20 cellular contexts compared by ENCODE assay signal in genomic region chr3:117480493-117480892, GRCh38.
DNase-seq lines count a peak whose midpoint lies in the region; ATAC-seq, FAIRE-seq and TF ChIP-seq lines count a peak whose summit lies in the region.
"Had no signal": no experiment of that assay in that cellular context is flagged by ENCODE, and none has a peak within 500 bp of the region (broad histone marks: within the 10 kb centered on the region; RNA-seq: fewer than 3 reads in every experiment).

No MANE protein-coding gene starts in this region.

- no peak for TF ChIP-seq POLR2A in GM12878 (IDR thresholded peaks at IDR 0.05; ENCODE audit: low read depth, low read length)

- SMC1A ChIA-PET in GM12878 (lab: Charles Lee; ENCODE audit: uncharacterized antibody, unreplicated experiment), result interaction anchor here (0.9 to 6.7 kb wide), 7 partner anchors 9 to 45 kb away, joined by 3 to 57 read pairs (median 4); no protein-coding TSS in a partner anchor

- H2AFZ ChIP-seq in GM12878 (ENCODE audit: control insufficient read depth, low read depth, low read length) (no peak overlapping the region), neural cell (ENCODE audit: low read depth, low read length) (no peak overlapping the region), PC-9 (no peak overlapping the region)

- RAD21 ChIA-PET in GM12878 (lab: Charles Lee; ENCODE audit: unreplicated experiment), result interaction anchor here (0.7 to 5.6 kb wide), 8 partner anchors 8 to 202 kb away, joined by 3 to 40 read pairs (median 4); no protein-coding TSS in a partner anchor

- H3K4me1 ChIP-seq in GM12878 (ENCODE audit: control insufficient read depth, insufficient read depth, low read length) (no peaks in the 10 kb centered on the region), PC-9 (replicated peaks; ENCODE audit: insufficient read depth) (no peaks in the 10 kb centered on the region)
- H3K4me1 ChIP-seq: A549, BLaER1 had no signal

- no peak overlapping the region for H3K4me3 ChIP-seq in GM12878
- no peak overlapping the region for H3K4me3 ChIP-seq in neural cell (ENCODE audit: low read length)
- H3K4me3 ChIP-seq in PC-9, result no peak overlapping the region
- H3K4me3 ChIP-seq: A549, BLaER1 had no signal

- ATAC-seq in GM12878 (peak; percentile 19; the same call in 2 of the 3 replicates), GM19035 (IDR thresholded peaks at IDR 0.05; ENCODE audit: unreplicated experiment) (no peak)
- ATAC-seq: A549 had no signal

- intact Hi-C loops in GM12878 (cut with micrococcal nuclease; ENCODE audit: unreplicated experiment) (no loop called here), PC-9 (cut with micrococcal nuclease; ENCODE audit: unreplicated experiment) (no loop called here)

- H3K9me2 ChIP-seq in neural cell (ENCODE audit: insufficient read depth, low read length) (no peaks in the 10 kb centered on the region), PC-9 (ENCODE audit: insufficient read depth) (no peaks in the 10 kb centered on the region)

- no peaks in the 10 kb centered on the region for H3K79me2 ChIP-seq in GM12878 (ENCODE audit: control insufficient read depth, insufficient read depth, low read length)
- H3K79me2 ChIP-seq in neural cell (replicated peaks; ENCODE audit: insufficient read depth, low read length), result no peaks in the 10 kb centered on the region
- no peaks in the 10 kb centered on the region for H3K79me2 ChIP-seq in PC-9 (ENCODE audit: low read depth)

- H3K27me3 ChIP-seq in GM12878 (replicated peaks in 1 of 2; ENCODE audit: control insufficient read depth in 2 of 2, insufficient read depth in 2 of 2, low read length in 1 of 2), result no peaks in the 10 kb centered on the region
- no peaks in the 10 kb centered on the region for H3K27me3 ChIP-seq in neural cell (ENCODE audit: insufficient read depth, low read depth, low read length)
- no peaks in the 10 kb centered on the region for H3K27me3 ChIP-seq in PC-9 (ENCODE audit: insufficient read depth, low read depth)
- H3K27me3 ChIP-seq: BLaER1 had no signal

- CTCF ChIA-PET in GM12878 (lab: Yijun Ruan, JAX) (interaction anchor here (0.9 to 5.5 kb wide), 5 partner anchors 9 to 45 kb away, joined by 3 to 32 read pairs (median 5); no protein-coding TSS in a partner anchor), PC-9 (lab: Charles Lee) (no interaction called here)

- H3F3A ChIP-seq in neural cell (ENCODE audit: insufficient read depth, low read length, poor library complexity, severe bottlenecking), result peaks cover 2% of the 10 kb centered on the region
- H3F3A ChIP-seq in PC-9 (ENCODE audit: insufficient read depth, low read depth), result no peaks in the 10 kb centered on the region

- BruUV-seq in GM12878 (replicated peaks; lab: Mats Ljungman, UMichigan) (no TSS peak), PC-9 (replicated peaks; lab: Mats Ljungman, UMichigan) (no TSS peak)

- no peaks in the 10 kb centered on the region for H3K9me3 ChIP-seq in GM12878 (replicated peaks; ENCODE audit: control insufficient read depth, insufficient read depth, low read length)
- H3K9me3 ChIP-seq in neural cell (ENCODE audit: low read length), result no peaks in the 10 kb centered on the region
- no peaks in the 10 kb centered on the region for H3K9me3 ChIP-seq in PC-9 (ENCODE audit: insufficient read depth, low read depth)
- H3K9me3 ChIP-seq: A549, BLaER1 had no signal

- H3K4me2 ChIP-seq in GM12878 (ENCODE audit: control insufficient read depth, insufficient read depth) (no peak overlapping the region), neural cell (ENCODE audit: low read length) (no peak overlapping the region), PC-9 (no peak overlapping the region)
- H3K4me2 ChIP-seq: A549, BLaER1 had no signal

- DNase-seq in DMS79 treated with DMSO at 0.1 percent for 48 hours (lab: John Stamatoyannopoulos, UW), result peak; percentile 55
- DNase-seq in DMS79 (lab: John Stamatoyannopoulos, UW), result no peak
- no peak for DNase-seq in GM12878 (ENCODE audit: low read depth, low spot score)
- DNase-seq in PC-9, result no peak
- DNase-seq in NCI-H2227 (lab: John Stamatoyannopoulos, UW; ENCODE audit: unreplicated experiment), result no peak
- DNase-seq: AML-193; CD4-positive, alpha-beta memory T cell; DMS153; DND-41; EL; GOT3; H7 had no signal

- TF ChIP-seq CTCF in GM12878 (IDR thresholded peaks at IDR 0.05 in 2 of 3, conservative IDR thresholded peaks at IDR 0.05 in 1 of 3; ENCODE audit: control insufficient read depth in 2 of 3, extremely low read depth in 1 of 3, insufficient read depth in 1 of 3, low read depth in 3 of 3, low read length in 3 of 3), result no peak
- TF ChIP-seq CTCF in neural cell (IDR thresholded peaks at IDR 0.05; ENCODE audit: poor library complexity, severe bottlenecking), result no peak
- TF ChIP-seq CTCF in PC-9 (conservative IDR thresholded peaks at IDR 0.05), result no peak

- no peak overlapping the region for H3K27ac ChIP-seq in GM12878 (ENCODE audit: control insufficient read depth, insufficient read depth)
- peak overlapping the region; percentile 54 for H3K27ac ChIP-seq in neural cell (ENCODE audit: low read length)
- no peak overlapping the region for H3K27ac ChIP-seq in PC-9
- H3K27ac ChIP-seq: 22Rv1, A549, BLaER1, HL-60 had no signal

- no peaks in the 10 kb centered on the region for H3K36me3 ChIP-seq in GM12878 (ENCODE audit: control insufficient read depth in 2 of 2, insufficient read depth in 2 of 2, low read length in 1 of 2)
- no peaks in the 10 kb centered on the region for H3K36me3 ChIP-seq in neural cell (ENCODE audit: insufficient read depth, low read length)
- H3K36me3 ChIP-seq in PC-9 (ENCODE audit: low read depth), result no peaks in the 10 kb centered on the region
- H3K36me3 ChIP-seq: BLaER1 had no signal

- no peak for FAIRE-seq in GM12878 (lab: Jason Lieb, UNC)
- FAIRE-seq: A549, GM12892, GM18507 had no signal

- no peak for TF ChIP-seq EP300 in GM12878 (IDR thresholded peaks at IDR 0.05; ENCODE audit: borderline replicate concordance in 1 of 2, control insufficient read depth in 1 of 2, low read depth in 2 of 2, low read length in 2 of 2)
- TF ChIP-seq EP300 in neural cell (conservative IDR thresholded peaks at IDR 0.05; ENCODE audit: poor library complexity, severe bottlenecking), result peak; percentile 75

- H4K20me1 ChIP-seq in GM12878 (ENCODE audit: control insufficient read depth, insufficient read depth) (no peaks in the 10 kb centered on the region), neural cell (ENCODE audit: insufficient read depth) (no peaks in the 10 kb centered on the region), PC-9 (ENCODE audit: insufficient read depth) (no peaks in the 10 kb centered on the region)
- H4K20me1 ChIP-seq: BLaER1 had no signal

- WGBS in GM12878 (ENCODE audit: insufficient coverage, insufficient replicate concordance, low lambda C conversion rate, missing lambda C conversion rate), result 62% methylated on average over 3 of the region's 3 CpGs

- in situ Hi-C loops in GM12878 (cut with MboI), result no loop called here

- POLR2A ChIA-PET in GM12878 (lab: Charles Lee), result interaction anchor here (1.1 to 4.9 kb wide), 2 partner anchors 9 to 27 kb away, joined by 3 to 29 read pairs; no protein-coding TSS in a partner anchor
- POLR2A ChIA-PET in PC-9 (lab: Charles Lee; ENCODE audit: unreplicated experiment), result no interaction called here

- H3K9ac ChIP-seq in GM12878 (ENCODE audit: control insufficient read depth, insufficient read depth, low read length), result no peak overlapping the region
- H3K9ac ChIP-seq in neural cell (ENCODE audit: low read length), result no peak overlapping the region
- H3K9ac ChIP-seq: BLaER1 had no signal

- TF ChIP-seq RAD21 in GM12878 (IDR thresholded peaks at IDR 0.05; ENCODE audit: insufficient read depth, low read depth, low read length) (no peak), neural cell (conservative IDR thresholded peaks at IDR 0.05) (no peak)

TF ChIP-seq in GM12878, 131 proteins besides CTCF, POLR2A, EP300 and RAD21 (continues in another document):
- TF ChIP-seq TAF1 (IDR thresholded peaks at IDR 0.05; ENCODE audit: borderline replicate concordance, low read depth, low read length) (no peak), SRF (IDR thresholded peaks at IDR 0.05; ENCODE audit: low read depth in 2 of 2, low read length in 2 of 2) (no peak), IRF3 (IDR thresholded peaks at IDR 0.05) (no peak), BHLHE40 (IDR thresholded peaks at IDR 0.05; ENCODE audit: borderline replicate concordance in 1 of 2, low read depth in 2 of 2, low read length in 1 of 2) (no peak), IKZF2 (IDR thresholded peaks at IDR 0.05) (no peak), POLR2AphosphoS5 (IDR thresholded peaks at IDR 0.05; ENCODE audit: low read length) (no peak)

TF ChIP-seq in neural cell, 6 proteins besides CTCF, POLR2A, EP300 and RAD21:
- TF ChIP-seq TAF1 (IDR thresholded peaks at IDR 0.05; ENCODE audit: low read depth) (no peak), REST (IDR thresholded peaks at IDR 0.05; ENCODE audit: borderline replicate concordance) (no peak), POLR2AphosphoS5 (IDR thresholded peaks at IDR 0.05) (peak; percentile 5), SMC3 (conservative IDR thresholded peaks at IDR 0.05; ENCODE audit: poor library complexity) (no peak), EZH2 (IDR thresholded peaks at IDR 0.05; ENCODE audit: borderline replicate concordance, insufficient read depth, low read length, poor library complexity, severe bottlenecking) (no peak), MXI1 (conservative IDR thresholded peaks at IDR 0.05; ENCODE audit: poor library complexity, severe bottlenecking) (no peak)
